In the genomic region with DNA sequence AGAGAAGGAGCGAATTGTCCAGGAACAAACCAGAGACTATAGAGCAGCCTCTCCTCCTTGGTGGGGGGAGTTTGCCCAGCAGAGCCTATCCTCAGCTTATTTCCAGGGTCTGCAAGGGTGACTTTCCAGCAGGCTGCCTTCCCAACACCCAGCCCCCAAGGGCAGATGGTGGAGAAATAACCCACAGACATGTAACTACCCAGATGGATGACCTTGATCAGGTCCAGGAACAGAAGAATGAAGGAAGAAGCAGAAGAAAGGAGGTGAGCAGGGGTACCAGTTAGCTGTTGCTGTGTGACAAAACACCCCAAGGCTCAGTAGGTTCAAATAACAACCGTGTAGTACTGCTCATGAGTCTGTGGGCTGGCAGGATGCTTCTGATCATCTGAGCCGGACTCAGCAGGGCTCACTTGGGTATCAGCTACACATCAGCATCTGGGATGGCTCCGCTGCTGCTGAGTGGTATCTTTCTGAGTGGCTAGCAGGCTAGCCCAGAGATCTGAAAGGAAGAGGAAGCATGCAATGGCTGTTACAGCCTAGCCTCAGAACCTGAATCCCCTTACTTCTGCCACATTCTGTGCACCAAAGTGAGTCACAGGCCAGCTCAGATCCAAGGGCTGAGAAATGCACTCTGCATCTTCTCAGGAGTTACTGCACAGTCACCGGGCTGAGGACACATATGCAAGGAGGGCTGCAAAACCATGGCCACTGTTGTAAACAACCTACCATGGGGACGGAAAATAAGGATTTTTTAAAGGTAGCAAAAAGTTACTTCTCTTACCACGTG, we compare ENCODE assay signal across 18 cellular contexts. TPM values are rescaled to one million over a fixed set of nuclear protein-coding genes. Genes with fewer than 3 reads are reported as not detected.
DNase-seq lines count a peak whose midpoint lies in the region; TF ChIP-seq lines count a peak whose summit lies in the region.
"Had no signal": no experiment of that assay in that cellular context is flagged by ENCODE, and none has a peak within 500 bp of the region (broad histone marks: within the 10 kb centered on the region; RNA-seq: fewer than 3 reads in every experiment).

No MANE protein-coding gene starts in this region.

- intact Hi-C loops in prostate gland (cut with DNase I) = loop anchor here (5.0 kb wide), 1 partner anchor 305 kb away; the partner anchor contains the start of gene PLXNA1

- H3K27ac Mint-ChIP-seq in activated CD4-positive, alpha-beta T cell treated with anti-CD3 and anti-CD28 coated beads, Interleukin-2, amount 10 ng/mL, durations not matched to agents 7 days and 5 days = no peak overlapping the region
- H3K27ac Mint-ChIP-seq in osteocyte (ENCODE audit: unreplicated experiment) = no peak overlapping the region
- H3K27ac Mint-ChIP-seq: activated CD4-positive, alpha-beta T cell treated with anti-CD3 and anti-CD28 coated beads, Interleukin-2, amount 10 ng/mL, durations not matched to agents 24 days and 14 days had no signal

- H3K4me1 ChIP-seq in osteoblast (ENCODE audit: insufficient read depth, low read length) (peaks cover 7% of the 10 kb centered on the region), prostate gland (replicated peaks) (peaks cover 2% of the 10 kb centered on the region)
- H3K4me1 ChIP-seq: SJCRH30 had no signal

- H3K27me3 Mint-ChIP-seq in activated CD4-positive, alpha-beta T cell treated with anti-CD3 and anti-CD28 coated beads, Interleukin-2, amount 10 ng/mL, durations not matched to agents 7 days and 5 days = peaks cover 7% of the 10 kb centered on the region
- H3K27me3 Mint-ChIP-seq in osteocyte (ENCODE audit: unreplicated experiment) = peaks cover 50% of the 10 kb centered on the region

- WGBS in prostate gland = 85% methylated on average over 7 of the region's 7 CpGs

- POLR2A ChIA-PET in activated CD4-positive, alpha-beta T cell treated with anti-CD3 and anti-CD28 coated beads, Interleukin-2, amount 10 ng/mL, durations not matched to agents 7 days and 5 days (lab: Charles Lee) = no interaction called here

- H3K4me3 ChIP-seq in epithelial cell of esophagus (ENCODE audit: low read length) = no peak overlapping the region
- no peak overlapping the region for H3K4me3 ChIP-seq in osteoblast (ENCODE audit: insufficient read depth, low read length)
- no peak overlapping the region for H3K4me3 ChIP-seq in prostate gland
- H3K4me3 ChIP-seq: adrenal gland, SJCRH30, thyroid gland had no signal

- H3K9me3 Mint-ChIP-seq in activated CD4-positive, alpha-beta T cell treated with anti-CD3 and anti-CD28 coated beads, Interleukin-2, amount 10 ng/mL, durations not matched to agents 7 days and 5 days = peaks cover 14% of the 10 kb centered on the region
- peaks cover 13% of the 10 kb centered on the region for H3K9me3 Mint-ChIP-seq in osteocyte (ENCODE audit: unreplicated experiment)
- H3K9me3 Mint-ChIP-seq: activated CD4-positive, alpha-beta T cell treated with anti-CD3 and anti-CD28 coated beads, Interleukin-2, amount 10 ng/mL, durations not matched to agents 24 days and 14 days had no signal

- no peaks in the 10 kb centered on the region for H3K36me3 Mint-ChIP-seq in activated CD4-positive, alpha-beta T cell treated with anti-CD3 and anti-CD28 coated beads, Interleukin-2, amount 10 ng/mL, durations not matched to agents 7 days and 5 days (ENCODE audit: low read depth)
- H3K36me3 Mint-ChIP-seq in osteocyte (ENCODE audit: unreplicated experiment) = peaks cover 3% of the 10 kb centered on the region

- peaks cover 42% of the 10 kb centered on the region for H3K27me3 ChIP-seq in osteoblast (ENCODE audit: insufficient read depth, low read length)
- peaks cover 5% of the 10 kb centered on the region for H3K27me3 ChIP-seq in prostate gland (replicated peaks; ENCODE audit: insufficient read depth)
- H3K27me3 ChIP-seq: adrenal gland, thyroid gland had no signal

- H3K4me1 Mint-ChIP-seq in activated CD4-positive, alpha-beta T cell treated with anti-CD3 and anti-CD28 coated beads, Interleukin-2, amount 10 ng/mL, durations not matched to agents 7 days and 5 days = peaks cover 5% of the 10 kb centered on the region
- peaks cover 7% of the 10 kb centered on the region for H3K4me1 Mint-ChIP-seq in osteocyte (ENCODE audit: unreplicated experiment)

- H3K36me3 ChIP-seq in osteoblast (ENCODE audit: insufficient read depth, low read length) (no peaks in the 10 kb centered on the region), prostate gland (no peaks in the 10 kb centered on the region)
- H3K36me3 ChIP-seq: adrenal gland, SJCRH30, thyroid gland had no signal

- H3K27ac ChIP-seq in osteoblast (ENCODE audit: low read depth, low read length) = no peak overlapping the region
- no peak overlapping the region for H3K27ac ChIP-seq in prostate gland
- H3K27ac ChIP-seq: adrenal gland, SJCRH30, thyroid gland had no signal

- no peak for TF ChIP-seq POLR2A in prostate gland (IDR thresholded peaks at IDR 0.05)

- TF ChIP-seq CTCF in epithelial cell of esophagus (IDR thresholded peaks at IDR 0.05; ENCODE audit: insufficient read depth, low read depth, low read length, missing control alignments) (no peak), osteoblast (IDR thresholded peaks at IDR 0.05; ENCODE audit: extremely low read depth, low read depth, low read length) (no peak), osteocyte (IDR thresholded peaks at IDR 0.05) (no peak), prostate gland (IDR thresholded peaks at IDR 0.05) (no peak)

- no peaks in the 10 kb centered on the region for H3K79me2 ChIP-seq in osteoblast (ENCODE audit: insufficient read depth, low read length)

- H2AFZ ChIP-seq in osteoblast (ENCODE audit: low read length) = no peak overlapping the region

- H3K4me3 Mint-ChIP-seq in activated CD4-positive, alpha-beta T cell treated with anti-CD3 and anti-CD28 coated beads, Interleukin-2, amount 10 ng/mL, durations not matched to agents 7 days and 5 days = no peak overlapping the region
- no peak overlapping the region for H3K4me3 Mint-ChIP-seq in osteocyte (ENCODE audit: unreplicated experiment)
- H3K4me3 Mint-ChIP-seq: activated CD4-positive, alpha-beta T cell treated with anti-CD3 and anti-CD28 coated beads, Interleukin-2, amount 10 ng/mL, durations not matched to agents 24 days and 14 days; naive thymus-derived CD8-positive, alpha-beta T cell had no signal

- DNase-seq in ELR (ENCODE audit: low read depth) (peak; percentile 75), MV-4-11 (lab: John Stamatoyannopoulos, UW) (peak; percentile 50), epithelial cell of esophagus (ENCODE audit: low read depth) (peak; percentile 33), osteoblast (ENCODE audit: insufficient read length, low spot score, missing footprints) (peak; percentile 89), osteocyte (ENCODE audit: extremely low spot score, unreplicated experiment) (no peak), prostate gland (ENCODE audit: low spot score) (no peak)
- DNase-seq in activated CD4-positive, alpha-beta T cell treated with anti-CD3 and anti-CD28 coated beads, Interleukin-2, amount 10 ng/mL, durations not matched to agents 7 days and 5 days = no peak
- DNase-seq: activated CD4-positive, alpha-beta T cell treated with anti-CD3 and anti-CD28 coated beads, Interleukin-2, amount 10 ng/mL, durations not matched to agents 24 days and 14 days; activated CD8-positive, alpha-beta memory T cell treated with anti-CD3 and anti-CD28 coated beads, Interleukin-2, amount 50 U/mL, for 4 hours; activated gamma-delta T cell; AML-193; naive thymus-derived CD8-positive, alpha-beta T cell; OCI-M1; SJCRH30; stimulated activated CD4-positive, alpha-beta T cell treated with anti-CD3 and anti-CD28 coated beads, Interleukin-1b, Interleukin-23, amount 100 ng/mL, for 48 hours; stimulated activated naive CD4-positive, alpha-beta T cell treated with Interleukin-2 at 50 U/mL for 16 hours; thyroid gland had no signal

- no peaks in the 10 kb centered on the region for H4K20me1 ChIP-seq in osteoblast (ENCODE audit: insufficient read depth, low read length)

- H3K9me3 ChIP-seq in osteoblast (ENCODE audit: low read depth, low read length) (no peaks in the 10 kb centered on the region), prostate gland (no peaks in the 10 kb centered on the region)
- H3K9me3 ChIP-seq: SJCRH30, thyroid gland had no signal

- H3K4me2 ChIP-seq in osteoblast (ENCODE audit: insufficient read depth, low read length) = no peak overlapping the region

- CTCF ChIA-PET in activated CD4-positive, alpha-beta T cell treated with anti-CD3 and anti-CD28 coated beads, Interleukin-2, amount 10 ng/mL, durations not matched to agents 7 days and 5 days (lab: Charles Lee) = interaction anchor here (0.8 kb wide), 1 partner anchor 19 kb away, joined by 3 read pairs; no protein-coding TSS in a partner anchor

RNA-seq across cellular contexts. Expression of gene TXNRD3, which starts 22.2 kb away (rescaled TPM):
- total RNA-seq in osteoblast (18.1 and 20.3 TPM in 2 replicates), osteocyte (16.9 and 17.6 TPM in 2 replicates), prostate gland (10 to 100 TPM; 14.4 to 20.7 TPM)
- total RNA-seq in activated CD4-positive, alpha-beta T cell treated with anti-CD3 and anti-CD28 coated beads, Interleukin-2, amount 10 ng/mL, durations not matched to agents 7 days and 5 days = 1 to 10 TPM in 1 of 2 experiments, under 1 TPM in 1; 0.94 to 1.3 TPM

RNA-seq across cellular contexts. Expression of gene CHCHD6, which starts 26.9 kb away (rescaled TPM):
- 10.9 and 13.0 TPM in 2 replicates for total RNA-seq in osteoblast
- 1 to 10 TPM; 5.4 to 7.4 TPM for total RNA-seq in activated CD4-positive, alpha-beta T cell treated with anti-CD3 and anti-CD28 coated beads, Interleukin-2, amount 10 ng/mL, durations not matched to agents 7 days and 5 days
- 13.1 and 13.9 TPM in 2 replicates for total RNA-seq in osteocyte
- 10 to 100 TPM; 13.9 to 34.4 TPM for total RNA-seq in prostate gland

Comparison
In these comparisons a context has a peak if more than half of its experiments do, and no peak if none do; other contexts are left out.
1. DNase-seq: peak in ELR (single experiment), MV-4-11 (single experiment), epithelial cell of esophagus (single experiment) and osteoblast (single experiment); none in activated CD4-positive, alpha-beta T cell treated with anti-CD3 and anti-CD28 coated beads, Interleukin-2, amount 10 ng/mL, durations not matched to agents 7 days and 5 days (single experiment), osteocyte (single experiment) and prostate gland (single experiment).